Comparison of ENCODE assay signal across 19 cellular contexts in genomic region chr6:37615564-37616340, GRCh38.
DNase-seq lines count a peak whose midpoint lies in the region; ATAC-seq, FAIRE-seq and TF ChIP-seq lines count a peak whose summit lies in the region.
"Had no signal": no experiment of that assay in that cellular context is flagged by ENCODE, and none has a peak within 500 bp of the region (broad histone marks: within the 10 kb centered on the region; RNA-seq: fewer than 3 reads in every experiment).

No MANE protein-coding gene starts in this region.

- peaks cover 4% of the 10 kb centered on the region for H3K27me3 ChIP-seq in smooth muscle cell (ENCODE audit: low read depth)

- peak overlapping the region; percentile 8 for H2AFZ ChIP-seq in smooth muscle cell (ENCODE audit: low read depth)

- no peaks in the 10 kb centered on the region for H3K9me3 Mint-ChIP-seq in activated CD8-positive, alpha-beta T cell treated with anti-CD3 and anti-CD28 coated beads for 36 hours
- no peaks in the 10 kb centered on the region for H3K9me3 Mint-ChIP-seq in activated CD8-positive, alpha-beta T cell treated with anti-CD3 and anti-CD28 coated beads, Interleukin-2, amount 10 ng/mL, durations not matched to agents 7 days and 5 days (ENCODE audit: insufficient read depth)
- H3K9me3 Mint-ChIP-seq: CD8-positive, alpha-beta memory T cell; effector memory CD8-positive, alpha-beta T cell had no signal

- H3F3A ChIP-seq in smooth muscle cell (ENCODE audit: low read depth): no peaks in the 10 kb centered on the region

- no peak for FAIRE-seq in RCC 7860 (lab: Jason Lieb, UNC)
- FAIRE-seq: frontal cortex, GM12892 had no signal

- ATAC-seq in activated CD8-positive, alpha-beta T cell treated with anti-CD3 and anti-CD28 coated beads for 36 hours: peak; percentile 60
- no peak for ATAC-seq in activated CD8-positive, alpha-beta T cell treated with anti-CD3 and anti-CD28 coated beads, Interleukin-2, amount 10 ng/mL, durations not matched to agents 7 days and 5 days
- ATAC-seq: effector memory CD8-positive, alpha-beta T cell had no signal

- no peak overlapping the region for H3K4me2 ChIP-seq in smooth muscle cell

- no peaks in the 10 kb centered on the region for H3K27me3 Mint-ChIP-seq in activated CD8-positive, alpha-beta T cell treated with anti-CD3 and anti-CD28 coated beads for 36 hours
- peaks cover 13% of the 10 kb centered on the region for H3K27me3 Mint-ChIP-seq in activated CD8-positive, alpha-beta T cell treated with anti-CD3 and anti-CD28 coated beads, Interleukin-2, amount 10 ng/mL, durations not matched to agents 7 days and 5 days (ENCODE audit: low read depth)

- peaks cover 8% of the 10 kb centered on the region for H3K4me1 ChIP-seq in smooth muscle cell (ENCODE audit: low read depth)
- H3K4me1 ChIP-seq: stomach had no signal

- intact Hi-C loops in activated CD8-positive, alpha-beta T cell treated with anti-CD3 and anti-CD28 coated beads for 36 hours (cut with micrococcal nuclease): no loop called here

- no peak overlapping the region for H3K27ac Mint-ChIP-seq in activated CD8-positive, alpha-beta T cell treated with anti-CD3 and anti-CD28 coated beads for 36 hours
- H3K27ac Mint-ChIP-seq in activated CD8-positive, alpha-beta T cell treated with anti-CD3 and anti-CD28 coated beads, Interleukin-2, amount 10 ng/mL, durations not matched to agents 7 days and 5 days: no peak overlapping the region
- H3K27ac Mint-ChIP-seq: effector memory CD8-positive, alpha-beta T cell; progenitor cell of endocrine pancreas had no signal

- H3K9ac ChIP-seq in smooth muscle cell (ENCODE audit: low read depth): no peak overlapping the region

- CTCF ChIA-PET in activated CD8-positive, alpha-beta T cell treated with anti-CD3 and anti-CD28 coated beads for 36 hours (lab: Charles Lee): no interaction called here
- CTCF ChIA-PET in activated CD8-positive, alpha-beta T cell treated with anti-CD3 and anti-CD28 coated beads, Interleukin-2, amount 10 ng/mL, durations not matched to agents 7 days and 5 days (lab: Charles Lee): no interaction called here

- no peak overlapping the region for H3K4me3 Mint-ChIP-seq in activated CD8-positive, alpha-beta T cell treated with anti-CD3 and anti-CD28 coated beads for 36 hours
- no peak overlapping the region for H3K4me3 Mint-ChIP-seq in activated CD8-positive, alpha-beta T cell treated with anti-CD3 and anti-CD28 coated beads, Interleukin-2, amount 10 ng/mL, durations not matched to agents 7 days and 5 days
- H3K4me3 Mint-ChIP-seq: effector memory CD8-positive, alpha-beta T cell had no signal

- H3K79me2 ChIP-seq in smooth muscle cell (ENCODE audit: low read depth): no peaks in the 10 kb centered on the region

- H3K4me3 ChIP-seq in cardiac fibroblast (replicated peaks in 1 of 2; ENCODE audit: low read depth in 2 of 2, low read length in 2 of 2) (no peak overlapping the region), smooth muscle cell (no peak overlapping the region)
- H3K4me3 ChIP-seq: stomach had no signal

- no peaks in the 10 kb centered on the region for H4K20me1 ChIP-seq in smooth muscle cell (ENCODE audit: low read depth)

- no peaks in the 10 kb centered on the region for H3K36me3 ChIP-seq in smooth muscle cell (ENCODE audit: low read depth)
- H3K36me3 ChIP-seq: stomach, WERI-Rb-1 had no signal

- POLR2A ChIA-PET in activated CD8-positive, alpha-beta T cell treated with anti-CD3 and anti-CD28 coated beads for 36 hours (lab: Charles Lee): no interaction called here
- POLR2A ChIA-PET in activated CD8-positive, alpha-beta T cell treated with anti-CD3 and anti-CD28 coated beads, Interleukin-2, amount 10 ng/mL, durations not matched to agents 7 days and 5 days (lab: Charles Lee): no interaction called here

- TF ChIP-seq CTCF in activated CD8-positive, alpha-beta T cell treated with anti-CD3 and anti-CD28 coated beads for 36 hours (IDR thresholded peaks at IDR 0.05): no peak
- no peak for TF ChIP-seq CTCF in cardiac fibroblast (IDR thresholded peaks at IDR 0.05; ENCODE audit: low read depth, low read length)
- no peak for TF ChIP-seq CTCF in smooth muscle cell (IDR thresholded peaks at IDR 0.05; ENCODE audit: borderline replicate concordance, insufficient read depth, poor library complexity, severe bottlenecking)

- peak; percentile 16 for DNase-seq in activated CD8-positive, alpha-beta T cell treated with anti-CD3 and anti-CD28 coated beads for 36 hours
- no peak for DNase-seq in activated CD8-positive, alpha-beta T cell treated with anti-CD3 and anti-CD28 coated beads, Interleukin-2, amount 10 ng/mL, durations not matched to agents 7 days and 5 days
- DNase-seq in RCC 7860 (ENCODE audit: low spot score): peak; percentile 56
- DNase-seq in cardiac fibroblast (ENCODE audit: low read depth in 2 of 2): peak; percentile 20 to 28
- no peak for DNase-seq in smooth muscle cell (lab: John Stamatoyannopoulos, UW; ENCODE audit: unreplicated experiment)
- no peak for DNase-seq in NCI-H1105 (lab: John Stamatoyannopoulos, UW)
- no peak for DNase-seq in NCI-H1694 treated with DMSO at 0.1 percent for 48 hours (lab: John Stamatoyannopoulos, UW)
- DNase-seq in anterior cingulate cortex (lab: John Stamatoyannopoulos, UW): no peak
- DNase-seq: ACHN; activated gamma-delta T cell treated with Interleukin-2 at 50 U/mL for 16 hours; CD8-positive, alpha-beta memory T cell; effector memory CD8-positive, alpha-beta T cell; NCI-H1417 treated with DMSO at 0.1 percent for 48 hours; stimulated activated CD4-positive, alpha-beta T cell treated with anti-CD3 and anti-CD28 coated beads, Interleukin-12 subunit alpha, Interleukin-12 subunit beta, amount 100 ng/mL, for 4 hours; stomach; WERI-Rb-1 had no signal

- H3K36me3 Mint-ChIP-seq in activated CD8-positive, alpha-beta T cell treated with anti-CD3 and anti-CD28 coated beads for 36 hours (ENCODE audit: low read depth): no peaks in the 10 kb centered on the region
- no peaks in the 10 kb centered on the region for H3K36me3 Mint-ChIP-seq in activated CD8-positive, alpha-beta T cell treated with anti-CD3 and anti-CD28 coated beads, Interleukin-2, amount 10 ng/mL, durations not matched to agents 7 days and 5 days (ENCODE audit: low read depth)
- H3K36me3 Mint-ChIP-seq: CD8-positive, alpha-beta memory T cell had no signal

- WGBS in smooth muscle cell (ENCODE audit: low lambda C conversion rate): 51% methylated on average over 15 of the region's 15 CpGs

- no peaks in the 10 kb centered on the region for H3K9me3 ChIP-seq in smooth muscle cell (replicated peaks; ENCODE audit: low read depth)
- H3K9me3 ChIP-seq: stomach had no signal

- H3K27ac ChIP-seq in smooth muscle cell (ENCODE audit: low read depth): peak overlapping the region; percentile 61
- H3K27ac ChIP-seq: stomach, WERI-Rb-1 had no signal

- H3K4me1 Mint-ChIP-seq in activated CD8-positive, alpha-beta T cell treated with anti-CD3 and anti-CD28 coated beads for 36 hours (ENCODE audit: low read depth): peaks cover 14% of the 10 kb centered on the region
- peaks cover 16% of the 10 kb centered on the region for H3K4me1 Mint-ChIP-seq in activated CD8-positive, alpha-beta T cell treated with anti-CD3 and anti-CD28 coated beads, Interleukin-2, amount 10 ng/mL, durations not matched to agents 7 days and 5 days (ENCODE audit: low read depth)

Comparison
In these comparisons a context has a peak if more than half of its experiments do, and no peak if none do; other contexts are left out.
1. DNase-seq: peak in activated CD8-positive, alpha-beta T cell treated with anti-CD3 and anti-CD28 coated beads for 36 hours (single experiment), RCC 7860 (single experiment) and cardiac fibroblast (2 of 2); none in activated CD8-positive, alpha-beta T cell treated with anti-CD3 and anti-CD28 coated beads, Interleukin-2, amount 10 ng/mL, durations not matched to agents 7 days and 5 days (single experiment), smooth muscle cell (single experiment), NCI-H1105 (single experiment), NCI-H1694 treated with DMSO at 0.1 percent for 48 hours (single experiment) and anterior cingulate cortex (0 of 58).